In genomic region chr14:64060199-64060545, GRCh38 we compare ENCODE assay signal across 19 cellular contexts.
DNase-seq lines count a peak whose midpoint lies in the region; ATAC-seq, FAIRE-seq and TF ChIP-seq lines count a peak whose summit lies in the region.
"Had no signal": no experiment of that assay in that cellular context is flagged by ENCODE, and none has a peak within 500 bp of the region (broad histone marks: within the 10 kb centered on the region; RNA-seq: fewer than 3 reads in every experiment).

No MANE protein-coding gene starts in this region.

- dilution Hi-C loops in IMR-90 (cut with HindIII; ENCODE audit: low sequenced_read_pairs, unreplicated experiment) = no loop called here
- dilution Hi-C loops in mammary epithelial cell (cut with HindIII; ENCODE audit: low sequenced_read_pairs) = loop anchor here (5.0 kb wide), 1 partner anchor 82 kb away; no protein-coding TSS in a partner anchor
- dilution Hi-C loops in keratinocyte (cut with MboI; ENCODE audit: extremely low pct_ligation_motif_present, low sequenced_read_pairs) = no loop called here

- BruUV-seq in IMR-90 (replicated peaks; lab: Mats Ljungman, UMichigan) = no TSS peak
- BruUV-seq in mammary epithelial cell (replicated peaks; lab: Mats Ljungman, UMichigan) = no TSS peak

- H3K36me3 ChIP-seq in IMR-90 (ENCODE audit: control insufficient read depth, insufficient read depth, low read length) (no peaks in the 10 kb centered on the region), mammary epithelial cell (ENCODE audit: insufficient read depth, low read length) (no peaks in the 10 kb centered on the region), keratinocyte (ENCODE audit: control insufficient read depth in 2 of 2, extremely low read depth in 1 of 2, insufficient read depth in 2 of 2, low read length in 2 of 2) (peaks cover 0 to 2% of the 10 kb centered on the region in 2 experiments), smooth muscle cell (ENCODE audit: low read depth) (no peaks in the 10 kb centered on the region), heart left ventricle (peaks cover 0 to 50% (median 33%) of the 10 kb centered on the region in 9 donors)
- H3K36me3 ChIP-seq: ovary had no signal

- in situ Hi-C loops in IMR-90 (cut with MboI; ENCODE audit: low sequenced_read_pairs) (no loop called here), mammary epithelial cell (cut with MboI; ENCODE audit: low sequenced_read_pairs in 2 of 2) (no loop called here)

- WGBS in IMR-90 (ENCODE audit: extremely low coverage in 2 of 2, insufficient read length in 1 of 2), 2 experiments = no CpG with 5 or more reads among the region's 1 CpG
- WGBS in mammary epithelial cell (ENCODE audit: low coverage, missing lambda C conversion rate) = 0% methylated on average over 1 of the region's 1 CpG
- 75% methylated on average over 1 of the region's 1 CpG for WGBS in smooth muscle cell (ENCODE audit: low lambda C conversion rate)
- WGBS in heart left ventricle, 4 donors = 86 to 100% (median 94%) methylated on average over 1 of the region's 1 CpG

- H2BK15ac ChIP-seq in IMR-90 (ENCODE audit: low read depth, low read length) = no peak overlapping the region

- H3K18ac ChIP-seq in IMR-90 (ENCODE audit: low read depth, low read length) = no peak overlapping the region

- no peak for FAIRE-seq in keratinocyte (lab: Jason Lieb, UNC)
- FAIRE-seq: frontal cortex had no signal

- H2AK9ac ChIP-seq in IMR-90 (replicated peaks; ENCODE audit: low read depth, low read length, poor library complexity) = peak overlapping the region; percentile 55

- H3K9ac ChIP-seq in IMR-90 (ENCODE audit: low read depth, low read length) (no peak overlapping the region), mammary epithelial cell (ENCODE audit: insufficient read depth, low read length) (peak overlapping the region; percentile 56), keratinocyte (ENCODE audit: control insufficient read depth, extremely low read depth, insufficient read depth, low read length) (peak overlapping the region; percentile 79), smooth muscle cell (ENCODE audit: low read depth) (no peak overlapping the region)

- H3K56ac ChIP-seq in IMR-90 (ENCODE audit: extremely low read depth, insufficient read depth, low read length) = no peak overlapping the region

- no peak overlapping the region for H4K8ac ChIP-seq in IMR-90 (ENCODE audit: low read depth in 2 of 2, low read length in 2 of 2)

- 0 out of 2 replicates have a peak overlapping the region, but pooled peaks have one; percentile 53 for H3K23ac ChIP-seq in IMR-90 (ENCODE audit: low read depth, low read length)

- no peaks in the 10 kb centered on the region for H3K9me1 ChIP-seq in IMR-90 (ENCODE audit: insufficient read depth, low read length)
- no peaks in the 10 kb centered on the region for H3K9me1 ChIP-seq in keratinocyte (ENCODE audit: control insufficient read depth, extremely low read depth, insufficient read depth, low read length)

- no peak for TF ChIP-seq RAD21 in IMR-90 (IDR thresholded peaks at IDR 0.05; ENCODE audit: low read length)

- no peak overlapping the region for H3K4me2 ChIP-seq in IMR-90 (ENCODE audit: low read depth, low read length)
- peak overlapping the region; percentile 58 for H3K4me2 ChIP-seq in mammary epithelial cell (ENCODE audit: insufficient read depth, low read depth, low read length)
- H3K4me2 ChIP-seq in keratinocyte (ENCODE audit: control insufficient read depth, extremely low read depth, insufficient read depth, low read depth, low read length) = peak overlapping the region; percentile 87
- peak overlapping the region; percentile 4 for H3K4me2 ChIP-seq in smooth muscle cell

- TF ChIP-seq CTCF in IMR-90 (conservative IDR thresholded peaks at IDR 0.05; ENCODE audit: low read depth, low read length) (no peak), mammary epithelial cell (conservative IDR thresholded peaks at IDR 0.05 in 1 of 2, IDR thresholded peaks at IDR 0.05 in 1 of 2; ENCODE audit: extremely low read depth in 1 of 2, insufficient read depth in 1 of 2, low read depth in 1 of 2, low read length in 2 of 2) (no peak), keratinocyte (optimal IDR thresholded peaks at IDR 0.05 in 1 of 3, IDR thresholded peaks at IDR 0.05 in 1 of 3, conservative IDR thresholded peaks at IDR 0.05 in 1 of 3; ENCODE audit: extremely low read depth in 1 of 3, insufficient read depth in 2 of 3, low read length in 3 of 3) (no peak), smooth muscle cell (IDR thresholded peaks at IDR 0.05; ENCODE audit: borderline replicate concordance, insufficient read depth, poor library complexity, severe bottlenecking) (no peak), heart left ventricle (IDR thresholded peaks at IDR 0.05) (no peak)

- no peaks in the 10 kb centered on the region for H3K79me1 ChIP-seq in IMR-90 (ENCODE audit: low read depth in 1 of 2, low read length in 2 of 2)

- no peak overlapping the region for H2AFZ ChIP-seq in IMR-90 (replicated peaks; ENCODE audit: low read length, poor library complexity)
- peak overlapping the region; percentile 79 for H2AFZ ChIP-seq in mammary epithelial cell (ENCODE audit: low read depth, low read length)
- H2AFZ ChIP-seq in keratinocyte (ENCODE audit: control insufficient read depth, low read length) = peak overlapping the region; percentile 60
- no peak overlapping the region for H2AFZ ChIP-seq in smooth muscle cell (ENCODE audit: low read depth)

- H4K91ac ChIP-seq in IMR-90 (ENCODE audit: insufficient read depth, low read depth, low read length) = no peak overlapping the region

- H2AK5ac ChIP-seq in IMR-90 (ENCODE audit: low read depth, low read length) = no peak overlapping the region

- H3K4ac ChIP-seq in IMR-90 (ENCODE audit: low read depth, low read length) = no peak overlapping the region

- no peak for ATAC-seq in IMR-90 (ENCODE audit: low read depth)
- no peak for ATAC-seq in GM21528 (IDR thresholded peaks at IDR 0.05; ENCODE audit: low FRiP score, unreplicated experiment)
- no peak for ATAC-seq in heart left ventricle
- ATAC-seq: activated CD4-positive, CD25-positive, alpha-beta regulatory T cell treated with anti-CD3 and anti-CD28 coated beads, Interleukin-2, amount 50 U/mL, for 24 hours; naive thymus-derived CD8-positive, alpha-beta T cell; right cardiac atrium; Right ventricle myocardium inferior had no signal

- H3K27ac ChIP-seq in IMR-90 (ENCODE audit: insufficient read depth, low read length) (no peak overlapping the region), mammary epithelial cell (ENCODE audit: insufficient read depth, low read depth, low read length) (peak overlapping the region; percentile 91), keratinocyte (ENCODE audit: control insufficient read depth, insufficient read depth, low read length) (peak overlapping the region; percentile 99), smooth muscle cell (ENCODE audit: low read depth) (no peak overlapping the region), heart left ventricle (no peak overlapping the region)
- H3K27ac ChIP-seq: ovary had no signal

- DNase-seq in IMR-90 (no peak), mammary epithelial cell (peak; percentile 92), keratinocyte (ENCODE audit: low read depth, low spot score) (peak; percentile 90), smooth muscle cell (lab: John Stamatoyannopoulos, UW; ENCODE audit: unreplicated experiment) (no peak), heart left ventricle (no peak), ecto neural progenitor cell (ENCODE audit: low spot score) (no peak)
- no peak for DNase-seq in activated naive CD4-positive, alpha-beta T cell (lab: John Stamatoyannopoulos, UW)
- DNase-seq: activated CD8-positive, alpha-beta memory T cell treated with anti-CD3 and anti-CD28 coated beads for 24 hours; activated T-cell treated with anti-CD3 and anti-CD28 coated beads, Interleukin-2, amount 50 U/mL, for 4 hours; caudate nucleus; hypothalamus; naive thymus-derived CD8-positive, alpha-beta T cell; NCI-H1694 treated with DMSO at 0.1 percent for 48 hours; ovary; right cardiac atrium had no signal

- POLR2A ChIA-PET in IMR-90 (lab: Charles Lee; ENCODE audit: unreplicated experiment) = no interaction called here

- H2BK20ac ChIP-seq in IMR-90 (ENCODE audit: low read depth, low read length) = 0 out of 2 replicates have a peak overlapping the region, but pooled peaks have one; percentile 13

- H3K9me3 ChIP-seq in IMR-90 (ENCODE audit: control insufficient read depth, insufficient read depth, low read length) (no peaks in the 10 kb centered on the region), mammary epithelial cell (replicated peaks; ENCODE audit: insufficient read depth, low read length) (no peaks in the 10 kb centered on the region), keratinocyte (ENCODE audit: control insufficient read depth, low read depth, low read length) (no peaks in the 10 kb centered on the region), smooth muscle cell (replicated peaks; ENCODE audit: low read depth) (no peaks in the 10 kb centered on the region), heart left ventricle (no peaks in the 10 kb centered on the region)
- H3K9me3 ChIP-seq: ovary had no signal

- no peak overlapping the region for H2BK5ac ChIP-seq in IMR-90 (ENCODE audit: low read depth, low read length, poor library complexity, severe bottlenecking)

- H3K4me1 ChIP-seq in IMR-90 (ENCODE audit: control insufficient read depth, insufficient read depth, low read length) (no peaks in the 10 kb centered on the region), mammary epithelial cell (ENCODE audit: insufficient read depth, low read length) (peaks cover 37% of the 10 kb centered on the region), keratinocyte (ENCODE audit: control insufficient read depth, extremely low read depth, insufficient read depth, low read length) (peaks cover 40% of the 10 kb centered on the region), smooth muscle cell (ENCODE audit: low read depth) (peaks cover 15% of the 10 kb centered on the region), heart left ventricle (no peaks in the 10 kb centered on the region)

- intact Hi-C loops in IMR-90 (cut with micrococcal nuclease) (no loop called here), mammary epithelial cell (cut with micrococcal nuclease) (loop anchor here (1.0 kb wide), 1 partner anchor 58 kb away; no protein-coding TSS in a partner anchor), heart left ventricle (cut with DNase I) (no loop called here)

- no peaks in the 10 kb centered on the region for H3F3A ChIP-seq in smooth muscle cell (ENCODE audit: low read depth)

- peak overlapping the region; percentile 80; the same call in 1 of the 2 replicates for H3K14ac ChIP-seq in IMR-90 (replicated peaks; ENCODE audit: low read depth, low read length)

- CTCF ChIA-PET in IMR-90 (lab: Yijun Ruan, JAX) = interaction anchor here (0.6 to 0.7 kb wide), 2 partner anchors 14 to 17 kb away, joined by 3 read pairs; no protein-coding TSS in a partner anchor
- CTCF ChIA-PET in mammary epithelial cell (lab: Charles Lee; ENCODE audit: low non-redundant PET) = interaction anchor here (0.6 to 0.7 kb wide), 2 partner anchors 50 to 238 kb away, joined by 4 to 7 read pairs; no protein-coding TSS in a partner anchor

- H3K4me3 ChIP-seq in IMR-90 (ENCODE audit: insufficient read depth, low read depth, low read length) (no peak overlapping the region), mammary epithelial cell (replicated peaks in 1 of 3; ENCODE audit: insufficient read depth in 1 of 3, low read depth in 2 of 3, low read length in 3 of 3) (no peak overlapping the region), keratinocyte (ENCODE audit: control insufficient read depth in 2 of 3, extremely low read depth in 1 of 3, insufficient read depth in 2 of 3, low read depth in 1 of 3, low read length in 3 of 3) (peak overlapping the region in 2 of 3 experiments; percentile 31 to 45), smooth muscle cell (no peak overlapping the region), heart left ventricle (no peak overlapping the region)
- H3K4me3 ChIP-seq: ovary had no signal

- H3K27me3 ChIP-seq in IMR-90 (ENCODE audit: control insufficient read depth, insufficient read depth, low read length) (no peaks in the 10 kb centered on the region), mammary epithelial cell (ENCODE audit: insufficient read depth, low read length) (no peaks in the 10 kb centered on the region), keratinocyte (ENCODE audit: control insufficient read depth, extremely low read depth, insufficient read depth, low read length) (no peaks in the 10 kb centered on the region), smooth muscle cell (ENCODE audit: low read depth) (no peaks in the 10 kb centered on the region), heart left ventricle (no peaks in the 10 kb centered on the region)
- H3K27me3 ChIP-seq: ovary had no signal

- no peak overlapping the region for H4K5ac ChIP-seq in IMR-90 (ENCODE audit: low read depth, low read length)

- H4K20me1 ChIP-seq in IMR-90 (ENCODE audit: insufficient read depth, low read length) (no peaks in the 10 kb centered on the region), mammary epithelial cell (ENCODE audit: insufficient read depth, low read length) (no peaks in the 10 kb centered on the region), keratinocyte (ENCODE audit: control insufficient read depth, extremely low read depth, insufficient read depth, low read length) (no peaks in the 10 kb centered on the region), smooth muscle cell (ENCODE audit: low read depth) (no peaks in the 10 kb centered on the region)

- TF ChIP-seq POLR2A in IMR-90 (IDR thresholded peaks at IDR 0.05; ENCODE audit: low read depth, low read length) (no peak), heart left ventricle (IDR thresholded peaks at IDR 0.05) (no peak)

- H2BK120ac ChIP-seq in IMR-90 (ENCODE audit: low read depth, low read length) = no peak overlapping the region

- H3K79me2 ChIP-seq in mammary epithelial cell (ENCODE audit: insufficient read depth, low read length) (no peaks in the 10 kb centered on the region), keratinocyte (ENCODE audit: control insufficient read depth, insufficient read depth, low read length) (no peaks in the 10 kb centered on the region), smooth muscle cell (ENCODE audit: low read depth) (no peaks in the 10 kb centered on the region)

Comparison
In these comparisons a context has a peak if more than half of its experiments do, and no peak if none do; other contexts are left out.
1. DNase-seq: peak in mammary epithelial cell (single experiment) and keratinocyte (single experiment); none in IMR-90 (single experiment), smooth muscle cell (single experiment), heart left ventricle (0 of 5), activated naive CD4-positive, alpha-beta T cell (0 of 4) and ecto neural progenitor cell (single experiment).
2. H2AFZ ChIP-seq: peak in mammary epithelial cell (single experiment) and keratinocyte (single experiment); none in IMR-90 (single experiment) and smooth muscle cell (single experiment).
3. H3K27ac ChIP-seq: peak in mammary epithelial cell (single experiment) and keratinocyte (single experiment); none in IMR-90 (single experiment), smooth muscle cell (single experiment) and heart left ventricle (0 of 12).
4. H3K4me3 ChIP-seq: peak in keratinocyte (2 of 3); none in IMR-90 (single experiment), mammary epithelial cell (0 of 3), smooth muscle cell (single experiment) and heart left ventricle (0 of 12).
5. H3K9ac ChIP-seq: peak in mammary epithelial cell (single experiment) and keratinocyte (single experiment); none in IMR-90 (single experiment) and smooth muscle cell (single experiment).